In genomic region chr22:20354238-20354975, GRCh38 we compare ENCODE assay signal across 1 cellular context.
TF ChIP-seq lines count a peak whose summit lies in the region.

No MANE protein-coding gene starts in this region.

TF ChIP-seq in K562, 482 proteins besides CTCF, POLR2A, EP300 and RAD21 (continued from another document):
- TF ChIP-seq ZNF449 (CRISPR knock-in tag; IDR thresholded peaks at IDR 0.05) (no peak), CC2D1A (IDR thresholded peaks at IDR 0.05) (no peak), MAZ (CRISPR knock-in tag; conservative IDR thresholded peaks at IDR 0.05 in 1 of 2, IDR thresholded peaks at IDR 0.05 in 1 of 2) (no peak), PHTF2 (CRISPR knock-in tag; IDR thresholded peaks at IDR 0.05) (0 out of 2 replicates have a peak, but pooled peaks have one; percentile 42), IRF2 (CRISPR knock-in tag; IDR thresholded peaks at IDR 0.05) (peak; percentile 77; the same call in 1 of the 2 replicates), MCM7 (IDR thresholded peaks at IDR 0.05) (no peak), STAG1 (CRISPR knock-in tag; IDR thresholded peaks at IDR 0.05; ENCODE audit: borderline replicate concordance) (0 out of 2 replicates have a peak, but pooled peaks have one; percentile 7), GMEB1 (CRISPR knock-in tag; IDR thresholded peaks at IDR 0.05) (no peak), SREBF1 (IDR thresholded peaks at IDR 0.05; ENCODE audit: borderline replicate concordance, low read depth, low read length) (no peak), ZBTB33 (CRISPR knock-in tag; IDR thresholded peaks at IDR 0.05) (peak; percentile 73; the same call in 1 of the 2 replicates), ZFP30 (CRISPR knock-in tag; IDR thresholded peaks at IDR 0.05; ENCODE audit: borderline replicate concordance) (no peak)
